Comparison of ENCODE assay signal across 28 cellular contexts in the genomic region with DNA sequence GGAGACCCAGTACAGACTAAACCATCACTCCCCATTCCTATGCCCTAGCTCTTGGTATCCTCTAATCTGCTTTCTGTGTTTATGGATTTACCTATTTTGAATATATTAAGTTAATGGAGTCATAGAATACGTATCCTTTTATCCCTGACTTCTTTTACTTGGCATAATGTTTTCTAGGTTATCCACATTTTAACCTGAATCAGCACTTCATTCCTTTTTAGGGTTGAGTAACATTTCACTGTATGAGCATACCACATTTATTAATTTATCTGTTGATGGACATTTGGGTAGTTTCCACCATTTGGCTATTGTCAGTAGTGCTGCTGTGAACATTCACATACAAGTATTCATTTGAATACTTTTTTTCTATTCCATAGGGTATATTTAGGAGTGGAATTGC.
"Had no signal": no experiment of that assay in that cellular context is flagged by ENCODE, and none has a peak within 500 bp of the region (broad histone marks: within the 10 kb centered on the region; RNA-seq: fewer than 3 reads in every experiment).

No MANE protein-coding gene starts in this region.

- H3K9me3 Mint-ChIP-seq: endodermal cell had no signal

- H3K27ac Mint-ChIP-seq: dendritic cell treated with granulocyte-macrophage colony-stimulating factor and Interleukin-4, amounts not matched to agents 40 ng/mL and 50 ng/mL, for 4 days; effector memory CD8-positive, alpha-beta T cell; endodermal cell had no signal

- H3K4me1 ChIP-seq: colonic mucosa, esophagus muscularis mucosa, esophagus squamous epithelium, foreskin keratinocyte, gastrocnemius medialis, gastroesophageal sphincter, heart left ventricle, heart right ventricle had no signal

- H3K4me3 ChIP-seq: colonic mucosa, coronary artery, dorsolateral prefrontal cortex, esophagus muscularis mucosa, esophagus squamous epithelium, gastrocnemius medialis, gastroesophageal sphincter, heart left ventricle, heart right ventricle had no signal

- DNase-seq: colonic mucosa; cortex of kidney; dermis blood vessel endothelial cell; dorsolateral prefrontal cortex; effector CD4-positive, alpha-beta T cell; effector CD8-positive, alpha-beta T cell; effector memory CD4-positive, alpha-beta T cell; effector memory CD8-positive, alpha-beta T cell; endodermal cell; erythroblast; esophagus squamous epithelium; foreskin fibroblast; foreskin keratinocyte; foreskin melanocyte; gastrocnemius medialis; glutamatergic neuron; head of caudate nucleus; heart left ventricle; heart right ventricle had no signal

- ATAC-seq: effector memory CD8-positive, alpha-beta T cell; esophagus mucosa; foreskin keratinocyte; gastrocnemius medialis; gastroesophageal sphincter; heart left ventricle; heart right ventricle had no signal

- H3K27ac ChIP-seq: colonic mucosa, coronary artery, dorsolateral prefrontal cortex, epithelial cell of prostate, esophagus muscularis mucosa, esophagus squamous epithelium, foreskin keratinocyte, gastrocnemius medialis, gastroesophageal sphincter, heart left ventricle, heart right ventricle had no signal

- H3K4me3 Mint-ChIP-seq: dendritic cell treated with granulocyte-macrophage colony-stimulating factor and Interleukin-4, amounts not matched to agents 40 ng/mL and 50 ng/mL, for 4 days; effector memory CD8-positive, alpha-beta T cell; endodermal cell had no signal

- H3K27me3 Mint-ChIP-seq: dendritic cell treated with granulocyte-macrophage colony-stimulating factor and Interleukin-4, amounts not matched to agents 40 ng/mL and 50 ng/mL, for 4 days; effector memory CD8-positive, alpha-beta T cell had no signal

- FAIRE-seq: colon, endometrium, endothelial cell of umbilical vein had no signal

- H3K36me3 ChIP-seq: colonic mucosa, esophagus muscularis mucosa, esophagus squamous epithelium, gastrocnemius medialis, gastroesophageal sphincter, heart left ventricle, heart right ventricle had no signal

- H3K9me3 ChIP-seq: colonic mucosa, gastrocnemius medialis had no signal

- H3K27me3 ChIP-seq: colonic mucosa, dorsolateral prefrontal cortex, esophagus muscularis mucosa, esophagus squamous epithelium, foreskin keratinocyte, gastrocnemius medialis, gastroesophageal sphincter, heart left ventricle, heart right ventricle had no signal
